Comparison of ENCODE assay signal across 8 cellular contexts in genomic region chr7:44200699-44201461, GRCh38.
DNase-seq lines count a peak whose midpoint lies in the region; ATAC-seq and TF ChIP-seq lines count a peak whose summit lies in the region.

TSS of gene YKT6 (plus strand) at chr7:44200978. CDS start at chr7:44201136, 158 bp downstream.

- no peaks in the 10 kb centered on the region for H3K9me3 ChIP-seq in mucosa of rectum (ENCODE audit: control insufficient read depth in 2 of 2, low read length in 2 of 2)

- TF ChIP-seq POLR2A in erythroblast (IDR thresholded peaks at IDR 0.05; ENCODE audit: low read length) = peak; percentile 84

- TF ChIP-seq EP300 in Ishikawa (IDR thresholded peaks at IDR 0.05; ENCODE audit: borderline replicate concordance) = no peak

- H3K9ac ChIP-seq in mucosa of rectum (ENCODE audit: low read depth in 1 of 2, low read length in 2 of 2) = peak within 1 kb of the TSS; percentile 88 to 90

- H3K4me1 ChIP-seq in mucosa of rectum (ENCODE audit: control insufficient read depth in 2 of 2, insufficient read depth in 2 of 2, low read length in 2 of 2) = peaks cover 6 to 9% of the 10 kb centered on the region in 2 donors

- peak within 1 kb of the TSS; percentile 77 to 80 for H3K27ac ChIP-seq in mucosa of rectum (ENCODE audit: low read depth in 2 of 2, low read length in 2 of 2)

- H3K36me3 ChIP-seq in mucosa of rectum (ENCODE audit: control insufficient read depth in 2 of 2, insufficient read depth in 2 of 2, low read length in 2 of 2) = peaks cover 11 to 13% of the 10 kb centered on the region in 2 donors

- H3K4me3 ChIP-seq in mucosa of rectum (ENCODE audit: low read length in 2 of 2) = peak within 1 kb of the TSS; percentile 93 to 97

- ATAC-seq in GM21576 (IDR thresholded peaks at IDR 0.05; ENCODE audit: unreplicated experiment) = peak; percentile 98

- peak; percentile 99 for DNase-seq in DMS53 (lab: John Stamatoyannopoulos, UW)
- peak; percentile 21 for DNase-seq in OCI-M2 (lab: John Stamatoyannopoulos, UW; ENCODE audit: unreplicated experiment)
- peak; percentile 94 for DNase-seq in activated T-cell treated with anti-CD3 and anti-CD28 coated beads for 48 hours (ENCODE audit: low read depth)
- DNase-seq in erythroblast (lab: John Stamatoyannopoulos, UW) = peak; percentile 94 to 95
- DNase-seq in stimulated activated CD8-positive, alpha-beta memory T cell treated with anti-CD3 and anti-CD28 coated beads, Interleukin-4, amount 100 ng/mL, for 48 hours = peak; percentile 96

- no peak for TF ChIP-seq RAD21 in Ishikawa (IDR thresholded peaks at IDR 0.05; ENCODE audit: low read depth)

- peaks cover 0 to 4% of the 10 kb centered on the region in 2 donors for H3K27me3 ChIP-seq in mucosa of rectum (ENCODE audit: control insufficient read depth in 2 of 2, insufficient read depth in 2 of 2, low read length in 2 of 2)

TF ChIP-seq in Ishikawa, 13 proteins besides CTCF, POLR2A, EP300 and RAD21:
- 0 out of 2 replicates have a peak, but pooled peaks have one; percentile 14 for TF ChIP-seq NFIC (IDR thresholded peaks at IDR 0.05)
- peak; percentile 93 for TF ChIP-seq TAF1 (IDR thresholded peaks at IDR 0.05; ENCODE audit: low read depth)
- TF ChIP-seq, protein P1, sequence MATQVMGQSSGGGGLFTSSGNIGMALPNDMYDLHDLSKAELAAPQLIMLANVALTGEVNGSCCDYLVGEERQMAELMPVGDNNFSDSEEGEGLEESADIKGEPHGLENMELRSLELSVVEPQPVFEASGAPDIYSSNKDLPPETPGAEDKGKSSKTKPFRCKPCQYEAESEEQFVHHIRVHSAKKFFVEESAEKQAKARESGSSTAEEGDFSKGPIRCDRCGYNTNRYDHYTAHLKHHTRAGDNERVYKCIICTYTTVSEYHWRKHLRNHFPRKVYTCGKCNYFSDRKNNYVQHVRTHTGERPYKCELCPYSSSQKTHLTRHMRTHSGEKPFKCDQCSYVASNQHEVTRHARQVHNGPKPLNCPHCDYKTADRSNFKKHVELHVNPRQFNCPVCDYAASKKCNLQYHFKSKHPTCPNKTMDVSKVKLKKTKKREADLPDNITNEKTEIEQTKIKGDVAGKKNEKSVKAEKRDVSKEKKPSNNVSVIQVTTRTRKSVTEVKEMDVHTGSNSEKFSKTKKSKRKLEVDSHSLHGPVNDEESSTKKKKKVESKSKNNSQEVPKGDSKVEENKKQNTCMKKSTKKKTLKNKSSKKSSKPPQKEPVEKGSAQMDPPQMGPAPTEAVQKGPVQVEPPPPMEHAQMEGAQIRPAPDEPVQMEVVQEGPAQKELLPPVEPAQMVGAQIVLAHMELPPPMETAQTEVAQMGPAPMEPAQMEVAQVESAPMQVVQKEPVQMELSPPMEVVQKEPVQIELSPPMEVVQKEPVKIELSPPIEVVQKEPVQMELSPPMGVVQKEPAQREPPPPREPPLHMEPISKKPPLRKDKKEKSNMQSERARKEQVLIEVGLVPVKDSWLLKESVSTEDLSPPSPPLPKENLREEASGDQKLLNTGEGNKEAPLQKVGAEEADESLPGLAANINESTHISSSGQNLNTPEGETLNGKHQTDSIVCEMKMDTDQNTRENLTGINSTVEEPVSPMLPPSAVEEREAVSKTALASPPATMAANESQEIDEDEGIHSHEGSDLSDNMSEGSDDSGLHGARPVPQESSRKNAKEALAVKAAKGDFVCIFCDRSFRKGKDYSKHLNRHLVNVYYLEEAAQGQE (IDR thresholded peaks at IDR 0.05; ENCODE audit: low read depth) = no peak
- TF ChIP-seq EGR1 (IDR thresholded peaks at IDR 0.05) = no peak
- 0 out of 2 replicates have a peak, but pooled peaks have one; percentile 29 for TF ChIP-seq CREB1 (IDR thresholded peaks at IDR 0.05; ENCODE audit: low read depth)
- TF ChIP-seq USF1 (IDR thresholded peaks at IDR 0.05) = peak; percentile 22; the same call in 1 of the 2 replicates
- peak; percentile 58; the same call in 1 of the 2 replicates for TF ChIP-seq TCF12 (IDR thresholded peaks at IDR 0.05; ENCODE audit: low read depth)
- TF ChIP-seq FOXM1 (IDR thresholded peaks at IDR 0.05; ENCODE audit: borderline replicate concordance, low read depth) = no peak
- TF ChIP-seq CEBPB (IDR thresholded peaks at IDR 0.05) = no peak
- no peak for TF ChIP-seq TEAD4 (IDR thresholded peaks at IDR 0.05)
- TF ChIP-seq YY1 (IDR thresholded peaks at IDR 0.05; ENCODE audit: low read depth) = no peak
- TF ChIP-seq ZBTB7A (IDR thresholded peaks at IDR 0.05; ENCODE audit: low read depth) = peak; percentile 64
- TF ChIP-seq MAX (IDR thresholded peaks at IDR 0.05) = peak; percentile 82

Comparison
In these comparisons a context has a peak if more than half of its experiments do, and no peak if none do; other contexts are left out.
1. Peak in every context shown above with its lines: DNase-seq, ATAC-seq, H3K4me3 ChIP-seq and H3K27ac ChIP-seq.
2. DNase-seq: peak in every context shown above with its lines; median percentile 99 in DMS53; 96 in stimulated activated CD8-positive, alpha-beta memory T cell treated with anti-CD3 and anti-CD28 coated beads, Interleukin-4, amount 100 ng/mL, for 48 hours; 94 in erythroblast; 94 in activated T-cell treated with anti-CD3 and anti-CD28 coated beads for 48 hours; 21 in OCI-M2.